In the genomic region with DNA sequence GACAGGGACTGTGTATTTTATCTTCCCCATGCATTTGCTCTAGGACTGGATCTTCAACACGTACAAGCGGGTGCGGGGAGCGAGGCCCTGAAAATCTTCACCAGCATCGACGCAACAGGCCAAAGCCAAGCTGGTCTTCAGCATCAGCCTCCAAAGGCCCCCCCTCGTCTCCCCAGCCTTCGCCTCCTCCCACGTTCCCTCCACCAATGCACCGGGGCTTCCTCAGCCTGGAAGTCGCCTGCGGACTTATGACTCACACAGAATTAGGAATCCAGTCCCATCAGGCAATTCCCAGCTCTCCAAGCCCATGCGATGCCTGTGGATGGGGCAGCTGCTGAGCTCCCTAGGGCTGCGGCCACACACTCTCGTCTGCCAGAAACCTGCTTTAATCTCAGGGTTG, we compare ENCODE assay signal across 27 cellular contexts. TPM values are rescaled to one million over a fixed set of nuclear protein-coding genes. Genes with fewer than 3 reads are reported as not detected.
DNase-seq lines count a peak whose midpoint lies in the region; TF ChIP-seq lines count a peak whose summit lies in the region.
"Had no signal": no experiment of that assay in that cellular context is flagged by ENCODE, and none has a peak within 500 bp of the region (broad histone marks: within the 10 kb centered on the region; RNA-seq: fewer than 3 reads in every experiment).

No MANE protein-coding gene starts in this region.

- H3K36me3 ChIP-seq in breast epithelium (no peaks in the 10 kb centered on the region), MG63 (no peaks in the 10 kb centered on the region), transverse colon (no peaks in the 10 kb centered on the region), tibial artery (no peaks in the 10 kb centered on the region)
- H3K36me3 ChIP-seq: brain microvascular endothelial cell, esophagus squamous epithelium, gastroesophageal sphincter, ovary, right atrium auricular region, upper lobe of left lung had no signal

- DNase-seq in MCF 10A (ENCODE audit: unreplicated experiment) (peak; percentile 43), breast epithelium (ENCODE audit: low spot score in 2 of 2) (no peak), MG63 (peak; percentile 12), fibroblast of mammary gland (ENCODE audit: low read depth) (peak; percentile 11), transverse colon (no peak), tibial artery (no peak), middle frontal gyrus (ENCODE audit: extremely low spot score, low spot score) (no peak)
- DNase-seq in activated CD4-positive, alpha-beta T cell treated with anti-CD3 and anti-CD28 coated beads, Interleukin-2, amount 50 U/mL, for 1 hour, result no peak
- DNase-seq: activated CD4-positive, alpha-beta memory T cell treated with anti-CD3 and anti-CD28 coated beads for 36 hours; activated gamma-delta T cell; activated naive CD8-positive, alpha-beta T cell treated with anti-CD3 and anti-CD28 coated beads, Interleukin-2, amount 50 U/mL, for 24 hours; brain microvascular endothelial cell; COR-L47; effector memory CD4-positive, alpha-beta T cell; esophagus squamous epithelium; HCEC 1CT; naive B cell; NCI-H2171; NCI-H526; ovary; stimulated activated CD4-positive, alpha-beta T cell treated with anti-CD3 and anti-CD28 coated beads, Interleukin-12 subunit alpha, Interleukin-12 subunit beta, amount 100 ng/mL, for 4 hours had no signal

- no peaks in the 10 kb centered on the region for H3K27me3 Mint-ChIP-seq in MCF 10A (ENCODE audit: insufficient read depth, unreplicated experiment)

- intact Hi-C loops in MCF 10A (cut with micrococcal nuclease), result no loop called here
- intact Hi-C loops in breast epithelium (cut with DNase I; ENCODE audit: low total_unique reads), result no loop called here
- intact Hi-C loops in transverse colon (cut with DNase I; ENCODE audit: low total_unique reads), result no loop called here
- intact Hi-C loops in tibial artery (cut with DNase I; ENCODE audit: low total_unique reads), result no loop called here

- POLR2A ChIA-PET in MCF 10A (lab: Yijun Ruan, JAX), result no interaction called here

- no TSS peak for BruUV-seq in MCF 10A (replicated peaks; lab: Mats Ljungman, UMichigan)

- TF ChIP-seq CTCF in MCF 10A (IDR thresholded peaks at IDR 0.05; ENCODE audit: unreplicated experiment) (no peak), breast epithelium (IDR thresholded peaks at IDR 0.05) (no peak), fibroblast of mammary gland (conservative IDR thresholded peaks at IDR 0.05; ENCODE audit: control insufficient read depth, insufficient read depth, low read depth, low read length) (no peak), transverse colon (IDR thresholded peaks at IDR 0.05) (no peak), tibial artery (IDR thresholded peaks at IDR 0.05) (no peak)

- H3K4me3 Mint-ChIP-seq in MCF 10A (ENCODE audit: unreplicated experiment), result no peak overlapping the region
- H3K4me3 Mint-ChIP-seq: activated CD4-positive, alpha-beta memory T cell treated with anti-CD3 and anti-CD28 coated beads for 36 hours; activated naive CD8-positive, alpha-beta T cell treated with anti-CD3 and anti-CD28 coated beads, Interleukin-2, amount 50 U/mL, for 24 hours; B cell; naive B cell; stimulated activated naive CD8-positive, alpha-beta T cell treated with anti-CD3 and anti-CD28 coated beads, Interleukin-15, Interleukin-2, amounts not matched to agents 100 ng/mL and 50 ng/mL, for 24 hours; WTC11 had no signal

- CTCF ChIA-PET in MCF 10A (lab: Yijun Ruan, JAX), result no interaction called here

- TF ChIP-seq EP300 in transverse colon (IDR thresholded peaks at IDR 0.05; ENCODE audit: low read depth), result no peak

- no peaks in the 10 kb centered on the region for H3K9me3 ChIP-seq in breast epithelium
- H3K9me3 ChIP-seq in MG63, result no peaks in the 10 kb centered on the region
- H3K9me3 ChIP-seq in transverse colon, result no peaks in the 10 kb centered on the region
- no peaks in the 10 kb centered on the region for H3K9me3 ChIP-seq in tibial artery
- H3K9me3 ChIP-seq: esophagus squamous epithelium, gastroesophageal sphincter, ovary, right atrium auricular region, upper lobe of left lung had no signal

- H3K27ac ChIP-seq in breast epithelium, result no peak overlapping the region
- peak overlapping the region; percentile 72 to 79 (median 76) for H3K27ac ChIP-seq in transverse colon
- no peak overlapping the region for H3K27ac ChIP-seq in tibial artery
- H3K27ac ChIP-seq: brain microvascular endothelial cell, esophagus squamous epithelium, gastroesophageal sphincter, ovary, right atrium auricular region, upper lobe of left lung had no signal

- H3K27ac Mint-ChIP-seq in MCF 10A (ENCODE audit: low read depth, unreplicated experiment), result no peak overlapping the region
- H3K27ac Mint-ChIP-seq: activated CD4-positive, alpha-beta memory T cell treated with anti-CD3 and anti-CD28 coated beads for 36 hours; activated naive CD8-positive, alpha-beta T cell treated with anti-CD3 and anti-CD28 coated beads, Interleukin-2, amount 50 U/mL, for 24 hours; B cell; naive B cell; stimulated activated naive CD8-positive, alpha-beta T cell treated with anti-CD3 and anti-CD28 coated beads, Interleukin-15, Interleukin-2, amounts not matched to agents 100 ng/mL and 50 ng/mL, for 24 hours; WTC11 had no signal

- no peak overlapping the region for H3K4me3 ChIP-seq in breast epithelium
- H3K4me3 ChIP-seq in MG63, result no peak overlapping the region
- H3K4me3 ChIP-seq in fibroblast of mammary gland (ENCODE audit: control insufficient read depth, low read depth, low read length), result no peak overlapping the region
- no peak overlapping the region for H3K4me3 ChIP-seq in transverse colon
- no peak overlapping the region for H3K4me3 ChIP-seq in tibial artery
- H3K4me3 ChIP-seq: esophagus squamous epithelium, gastroesophageal sphincter, ovary, right atrium auricular region, upper lobe of left lung had no signal

- no peaks in the 10 kb centered on the region for H3K4me1 ChIP-seq in breast epithelium
- H3K4me1 ChIP-seq in transverse colon, result peaks cover 5 to 46% (median 36%) of the 10 kb centered on the region in 4 donors
- H3K4me1 ChIP-seq in tibial artery, result peaks cover 0 to 11% (median 5%) of the 10 kb centered on the region in 4 donors

- TF ChIP-seq POLR2A in breast epithelium (IDR thresholded peaks at IDR 0.05) (no peak), transverse colon (IDR thresholded peaks at IDR 0.05) (no peak)

- 78% methylated on average over 15 of the region's 15 CpGs; no CpG with 5 or more reads in 1 of the 2 donors for WGBS in transverse colon (ENCODE audit: low coverage in 1 of 2), 2 donors

- H3K36me3 Mint-ChIP-seq in MCF 10A (ENCODE audit: insufficient read depth, unreplicated experiment), result no peaks in the 10 kb centered on the region
- H3K36me3 Mint-ChIP-seq: activated CD4-positive, alpha-beta memory T cell treated with anti-CD3 and anti-CD28 coated beads for 36 hours; naive B cell; WTC11 had no signal

- no peaks in the 10 kb centered on the region for H3K9me3 Mint-ChIP-seq in MCF 10A (ENCODE audit: unreplicated experiment)
- H3K9me3 Mint-ChIP-seq: activated CD4-positive, alpha-beta memory T cell treated with anti-CD3 and anti-CD28 coated beads for 36 hours; activated naive CD8-positive, alpha-beta T cell treated with anti-CD3 and anti-CD28 coated beads, Interleukin-2, amount 50 U/mL, for 24 hours; naive B cell; stimulated activated naive CD8-positive, alpha-beta T cell treated with anti-CD3 and anti-CD28 coated beads, Interleukin-15, Interleukin-2, amounts not matched to agents 100 ng/mL and 50 ng/mL, for 24 hours; WTC11 had no signal

- H3K4me1 Mint-ChIP-seq in MCF 10A (ENCODE audit: insufficient read depth, unreplicated experiment), result no peaks in the 10 kb centered on the region

- no peaks in the 10 kb centered on the region for H3K27me3 ChIP-seq in breast epithelium
- no peaks in the 10 kb centered on the region for H3K27me3 ChIP-seq in MG63
- peaks cover 12% of the 10 kb centered on the region for H3K27me3 ChIP-seq in transverse colon
- H3K27me3 ChIP-seq in tibial artery, result peaks cover 0 to 31% of the 10 kb centered on the region in 2 donors
- H3K27me3 ChIP-seq: brain microvascular endothelial cell, ovary, upper lobe of left lung had no signal

- in situ Hi-C loops in transverse colon (cut with MboI; ENCODE audit: low pct_ligation_motif_present in 1 of 4, low pct_unique_long_range_greater_than_20kb in 1 of 4, low sequenced_read_pairs in 3 of 4), result no loop called here

RNA-seq across cellular contexts. Expression of a gene that starts 36.3 kb away (rescaled TPM):
- 3.0 and 3.6 TPM in 2 replicates for total RNA-seq in MCF 10A (2022)
- 1 to 10 TPM in 2 of 3 donors, under 1 TPM in 1; 0.98 to 2.9 (median 1.3) TPM for total RNA-seq in breast epithelium
- 1.8 and 5.2 TPM in 2 replicates for total RNA-seq in MG63 (2014; rRNA removed; shearing (Covaris generic); ENCODE audit: low replicate concordance)
- 1 to 10 TPM; 1.1 to 3.0 (median 2.0) TPM for total RNA-seq in transverse colon

Comparison
In these comparisons a context has a peak if more than half of its experiments do, and no peak if none do; other contexts are left out.
1. DNase-seq: peak in MCF 10A (single experiment), MG63 (single experiment) and fibroblast of mammary gland (single experiment); none in breast epithelium (0 of 2), transverse colon (single experiment), tibial artery (0 of 2), activated CD4-positive, alpha-beta T cell treated with anti-CD3 and anti-CD28 coated beads, Interleukin-2, amount 50 U/mL, for 1 hour (single experiment) and middle frontal gyrus (single experiment).
2. H3K27ac ChIP-seq: peak in transverse colon (4 of 4); none in breast epithelium (0 of 2) and tibial artery (0 of 2).